23 cellular contexts compared by ENCODE assay signal in genomic region chr20:62262064-62262463, GRCh38. TPM values are rescaled to one million over a fixed set of nuclear protein-coding genes. Genes with fewer than 3 reads are reported as not detected.
A peak's percentile ranks its signal among the peaks of the same experiment; 100 is the strongest.
DNase-seq lines count a peak whose midpoint lies in the region; ATAC-seq and TF ChIP-seq lines count a peak whose summit lies in the region.
"Had no signal": no experiment of that assay in that cellular context is flagged by ENCODE, and none has a peak within 500 bp of the region (broad histone marks: within the 10 kb centered on the region; RNA-seq: fewer than 3 reads in every experiment).

No MANE protein-coding gene starts in this region.

- intact Hi-C loops in activated T-helper 1 cell treated with anti-CD3 and anti-CD28 coated beads, Interleukin-12 subunit alpha, Interleukin-12 subunit beta, Interleukin-2, Interleukin-4 antibody, amounts not matched to agents 30 ng/mL and 10 ng/mL and 1 ng/mL, durations not matched to agents 14 hours and 24 hours and 36 hours (cut with micrococcal nuclease): no loop called here
- intact Hi-C loops in Right ventricle myocardium inferior (cut with DNase I): no loop called here

- H3K27ac ChIP-seq in H9 (ENCODE audit: insufficient read length, low read depth, low read length): no peak overlapping the region
- no peak overlapping the region for H3K27ac ChIP-seq in trophoblast cell (ENCODE audit: low read depth, low read length)
- H3K27ac ChIP-seq: A549; BLaER1 treated with 17β-estradiol and CSF1 and Interleukin-3, amounts not matched to agents 10 nM and 100 nM; GM23248 had no signal

- H3K4me2 ChIP-seq in H9 (ENCODE audit: insufficient read depth, insufficient read length, low read length) (no peak overlapping the region), trophoblast cell (ENCODE audit: low read length) (no peak overlapping the region)
- H3K4me2 ChIP-seq: A549; BLaER1 treated with 17β-estradiol and CSF1 and Interleukin-3, amounts not matched to agents 10 nM and 100 nM had no signal

- TF ChIP-seq CTCF in H9 (conservative IDR thresholded peaks at IDR 0.05): no peak

- H3K36me3 Mint-ChIP-seq in H9 (ENCODE audit: insufficient read depth in 1 of 3, low read depth in 3 of 3): peaks cover 40 to 80% (median 63%) of the 10 kb centered on the region in 3 experiments
- peaks cover 6% of the 10 kb centered on the region for H3K36me3 Mint-ChIP-seq in activated T-helper 1 cell treated with anti-CD3 and anti-CD28 coated beads, Interleukin-12 subunit alpha, Interleukin-12 subunit beta, Interleukin-2, Interleukin-4 antibody, amounts not matched to agents 30 ng/mL and 10 ng/mL and 1 ng/mL, durations not matched to agents 14 hours and 24 hours and 36 hours (ENCODE audit: low read depth)

- H3K4me3 Mint-ChIP-seq in H9: no peak overlapping the region
- no peak overlapping the region for H3K4me3 Mint-ChIP-seq in activated T-helper 1 cell treated with anti-CD3 and anti-CD28 coated beads, Interleukin-12 subunit alpha, Interleukin-12 subunit beta, Interleukin-2, Interleukin-4 antibody, amounts not matched to agents 30 ng/mL and 10 ng/mL and 1 ng/mL, durations not matched to agents 14 hours and 24 hours and 36 hours
- H3K4me3 Mint-ChIP-seq: CD14-positive monocyte; CD4-positive, alpha-beta T cell; CD8-positive, alpha-beta memory T cell had no signal

- H3K56ac ChIP-seq in H9 (ENCODE audit: insufficient read length, low read depth, low read length): no peak overlapping the region

- H3K4me1 Mint-ChIP-seq in H9: no peaks in the 10 kb centered on the region
- no peaks in the 10 kb centered on the region for H3K4me1 Mint-ChIP-seq in activated T-helper 1 cell treated with anti-CD3 and anti-CD28 coated beads, Interleukin-12 subunit alpha, Interleukin-12 subunit beta, Interleukin-2, Interleukin-4 antibody, amounts not matched to agents 30 ng/mL and 10 ng/mL and 1 ng/mL, durations not matched to agents 14 hours and 24 hours and 36 hours (ENCODE audit: low read depth)
- H3K4me1 Mint-ChIP-seq: CD14-positive monocyte had no signal

- H3K4ac ChIP-seq in H9 (ENCODE audit: low read depth, low read length): no peak overlapping the region
- H3K4ac ChIP-seq in trophoblast cell (ENCODE audit: low read depth, low read length): no peak overlapping the region

- H3K18ac ChIP-seq in H9 (ENCODE audit: insufficient read length, low read depth, low read length): no peak overlapping the region
- no peak overlapping the region for H3K18ac ChIP-seq in trophoblast cell (ENCODE audit: low read length)

- H3K27me3 Mint-ChIP-seq in H9 (ENCODE audit: low read depth): no peaks in the 10 kb centered on the region
- no peaks in the 10 kb centered on the region for H3K27me3 Mint-ChIP-seq in activated T-helper 1 cell treated with anti-CD3 and anti-CD28 coated beads, Interleukin-12 subunit alpha, Interleukin-12 subunit beta, Interleukin-2, Interleukin-4 antibody, amounts not matched to agents 30 ng/mL and 10 ng/mL and 1 ng/mL, durations not matched to agents 14 hours and 24 hours and 36 hours (ENCODE audit: insufficient read depth)
- H3K27me3 Mint-ChIP-seq: CD4-positive, alpha-beta T cell; CD8-positive, alpha-beta memory T cell had no signal

- H3K27ac Mint-ChIP-seq in H9: peak overlapping the region in 2 of 3 experiments; percentile 81 to 92; a peak in 3 of 7 replicates
- peak overlapping the region; percentile 71 for H3K27ac Mint-ChIP-seq in activated T-helper 1 cell treated with anti-CD3 and anti-CD28 coated beads, Interleukin-12 subunit alpha, Interleukin-12 subunit beta, Interleukin-2, Interleukin-4 antibody, amounts not matched to agents 30 ng/mL and 10 ng/mL and 1 ng/mL, durations not matched to agents 14 hours and 24 hours and 36 hours
- H3K27ac Mint-ChIP-seq: CD4-positive, alpha-beta T cell had no signal

- peaks cover 6 to 9% of the 10 kb centered on the region in 2 experiments; a peak in 4 of 5 replicates for H3K9me3 Mint-ChIP-seq in H9
- H3K9me3 Mint-ChIP-seq in activated T-helper 1 cell treated with anti-CD3 and anti-CD28 coated beads, Interleukin-12 subunit alpha, Interleukin-12 subunit beta, Interleukin-2, Interleukin-4 antibody, amounts not matched to agents 30 ng/mL and 10 ng/mL and 1 ng/mL, durations not matched to agents 14 hours and 24 hours and 36 hours: no peaks in the 10 kb centered on the region
- H3K9me3 Mint-ChIP-seq: CD4-positive, alpha-beta T cell; CD8-positive, alpha-beta memory T cell had no signal

- no peaks in the 10 kb centered on the region for H3K4me1 ChIP-seq in H9 (ENCODE audit: insufficient read depth, low read length)
- H3K4me1 ChIP-seq in trophoblast cell (ENCODE audit: control insufficient read depth in 1 of 2, insufficient read depth in 2 of 2, low read length in 2 of 2): peaks cover 4 to 7% of the 10 kb centered on the region in 2 experiments
- H3K4me1 ChIP-seq: A549; BE2C; BLaER1 treated with 17β-estradiol and CSF1 and Interleukin-3, amounts not matched to agents 10 nM and 100 nM had no signal

- H4K8ac ChIP-seq in H9 (replicated peaks; ENCODE audit: insufficient read length, low read depth, low read length): no peak overlapping the region
- no peak overlapping the region for H4K8ac ChIP-seq in trophoblast cell (ENCODE audit: low read depth, low read length)

- H3K14ac ChIP-seq in H9 (ENCODE audit: insufficient read depth, low read length) (no peak overlapping the region), trophoblast cell (ENCODE audit: low read length) (no peak overlapping the region)

- H3K9ac ChIP-seq in H9 (ENCODE audit: extremely low read depth, insufficient read length, low read length) (no peak overlapping the region), trophoblast cell (ENCODE audit: low read length) (no peak overlapping the region)
- H3K9ac ChIP-seq: GM23248 had no signal

- no peak overlapping the region for H2AFZ ChIP-seq in H9 (ENCODE audit: low read length)
- no peak overlapping the region for H2AFZ ChIP-seq in trophoblast cell (ENCODE audit: insufficient read depth, low read length, poor library complexity)
- H2AFZ ChIP-seq: GM23248 had no signal

- H3K36me3 ChIP-seq in trophoblast cell (ENCODE audit: control insufficient read depth in 1 of 2, insufficient read depth in 2 of 2, low read length in 2 of 2): peaks cover 66 to 68% of the 10 kb centered on the region in 2 experiments

- WGBS in H9 (ENCODE audit: extremely low coverage, insufficient read length, low lambda C conversion rate): no CpG with 5 or more reads among the region's 10 CpGs
- no CpG with 5 or more reads among the region's 10 CpGs for WGBS in trophoblast cell (ENCODE audit: extremely low coverage, insufficient coverage, insufficient read length)

- no peaks in the 10 kb centered on the region for H4K20me1 ChIP-seq in H9 (ENCODE audit: control insufficient read depth, insufficient read depth, insufficient read length)

- no peaks in the 10 kb centered on the region for H3K9me3 ChIP-seq in H9 (ENCODE audit: control insufficient read depth, low read depth, low read length)
- peaks cover 5% of the 10 kb centered on the region for H3K9me3 ChIP-seq in trophoblast cell (ENCODE audit: insufficient read depth, low read depth, low read length)
- H3K9me3 ChIP-seq: BE2C had no signal

- H2BK15ac ChIP-seq in H9 (ENCODE audit: low read depth, low read length): no peak overlapping the region

- H2BK12ac ChIP-seq in H9 (ENCODE audit: insufficient read length, low read depth, low read length): no peak overlapping the region
- H2BK12ac ChIP-seq in trophoblast cell (ENCODE audit: low read length): no peak overlapping the region

- H3K79me2 ChIP-seq in H9 (ENCODE audit: insufficient read depth, low read length): no peaks in the 10 kb centered on the region
- H3K79me2 ChIP-seq in trophoblast cell (ENCODE audit: control insufficient read depth, insufficient read depth, low read length, poor library complexity): no peaks in the 10 kb centered on the region

- no peak overlapping the region for H2AK5ac ChIP-seq in H9 (ENCODE audit: insufficient read length, low read length)
- H2AK5ac ChIP-seq in trophoblast cell (ENCODE audit: low read length): no peak overlapping the region

- DNase-seq in H9 (no peak), left lobe of liver (ENCODE audit: low spot score) (no peak), trophoblast cell (peak; percentile 81 to 87), Right ventricle myocardium inferior (ENCODE audit: missing footprints) (no peak), cerebellar cortex (ENCODE audit: low spot score) (no peak)
- DNase-seq in activated T-helper 1 cell treated with anti-CD3 and anti-CD28 coated beads, Interleukin-12 subunit alpha, Interleukin-12 subunit beta, Interleukin-2, Interleukin-4 antibody, amounts not matched to agents 30 ng/mL and 10 ng/mL and 1 ng/mL, durations not matched to agents 14 hours and 24 hours and 36 hours (ENCODE audit: low spot score): no peak
- DNase-seq: 8988T; ACHN; AML-193; BE2C; CD4-positive, alpha-beta T cell; CD8-positive, alpha-beta memory T cell; DMS 273 treated with DMSO at 0.1 percent for 48 hours; DMS79; EL; GDM1; GM23248; H7 had no signal

- H3K23me2 ChIP-seq in H9 (ENCODE audit: insufficient read length, low read depth, low read length, poor library complexity, severe bottlenecking): no peaks in the 10 kb centered on the region

- H3K79me1 ChIP-seq in H9 (ENCODE audit: insufficient read depth, low read depth, low read length, poor library complexity, severe bottlenecking): no peaks in the 10 kb centered on the region
- H3K79me1 ChIP-seq in trophoblast cell (ENCODE audit: low read length): no peaks in the 10 kb centered on the region

- H4K91ac ChIP-seq in H9 (ENCODE audit: insufficient read length, low read depth, low read length) (no peak overlapping the region), trophoblast cell (ENCODE audit: low read depth, low read length) (no peak overlapping the region)

- no peak overlapping the region for H3T11ph ChIP-seq in H9 (ENCODE audit: low read length)

- no peak overlapping the region for H4K5ac ChIP-seq in H9 (ENCODE audit: insufficient read length, low read depth, low read length)

- H2BK5ac ChIP-seq in H9 (ENCODE audit: insufficient read length, low read length): no peak overlapping the region
- H2BK5ac ChIP-seq in trophoblast cell (ENCODE audit: low read depth, low read length, poor library complexity): no peak overlapping the region

- no peak overlapping the region for H4K12ac ChIP-seq in trophoblast cell (ENCODE audit: low read depth, low read length)

- H3K23ac ChIP-seq in H9 (ENCODE audit: insufficient read length, low read depth, low read length): no peak overlapping the region
- H3K23ac ChIP-seq in trophoblast cell (ENCODE audit: low read length): no peak overlapping the region

- H2BK120ac ChIP-seq in H9 (ENCODE audit: low read depth, low read length, poor library complexity, severe bottlenecking): no peak overlapping the region
- H2BK120ac ChIP-seq in trophoblast cell (ENCODE audit: insufficient read depth, low read length, poor library complexity): no peak overlapping the region

- H3K4me3 ChIP-seq in trophoblast cell (ENCODE audit: low read depth, low read length): no peak overlapping the region
- H3K4me3 ChIP-seq: A549; BLaER1 treated with 17β-estradiol and CSF1 and Interleukin-3, amounts not matched to agents 10 nM and 100 nM; GM23248 had no signal

- H3K27me3 ChIP-seq in H9 (ENCODE audit: insufficient read depth, low read length): no peaks in the 10 kb centered on the region
- no peaks in the 10 kb centered on the region for H3K27me3 ChIP-seq in trophoblast cell (ENCODE audit: insufficient read depth, low read length)
- H3K27me3 ChIP-seq: BE2C; BLaER1 treated with 17β-estradiol and CSF1 and Interleukin-3, amounts not matched to agents 10 nM and 100 nM had no signal

- peak; percentile 70 for ATAC-seq in left lobe of liver
- ATAC-seq in Right ventricle myocardium inferior: no peak
- no peak for ATAC-seq in GM19463 (IDR thresholded peaks at IDR 0.05; ENCODE audit: unreplicated experiment)
- ATAC-seq: A549, HCT116 had no signal

- H2BK20ac ChIP-seq in H9 (ENCODE audit: low read depth, low read length, poor library complexity, severe bottlenecking): no peak overlapping the region

RNA-seq across cellular contexts. Expression of gene OSBPL2, which starts 23.7 kb away (rescaled TPM):
- total RNA-seq in H9 (2021) (42.9 and 47.3 TPM in 2 replicates), left lobe of liver (21.1 TPM), Right ventricle myocardium inferior (59.5 TPM)
- total RNA-seq in activated T-helper 1 cell treated with anti-CD3 and anti-CD28 coated beads, Interleukin-12 subunit alpha, Interleukin-12 subunit beta, Interleukin-2, Interleukin-4 antibody, amounts not matched to agents 30 ng/mL and 10 ng/mL and 1 ng/mL, durations not matched to agents 14 hours and 24 hours and 36 hours: 27.0 and 31.6 TPM in 2 replicates
- polyA plus RNA-seq in trophoblast cell (2013): 57.6 and 60.3 TPM in 2 replicates

RNA-seq across cellular contexts. Expression of gene ADRM1, which starts 40.7 kb away (rescaled TPM):
- total RNA-seq in H9 (2021) (153 and 154 TPM in 2 replicates), left lobe of liver (61.0 TPM), Right ventricle myocardium inferior (73.9 TPM)
- total RNA-seq in activated T-helper 1 cell treated with anti-CD3 and anti-CD28 coated beads, Interleukin-12 subunit alpha, Interleukin-12 subunit beta, Interleukin-2, Interleukin-4 antibody, amounts not matched to agents 30 ng/mL and 10 ng/mL and 1 ng/mL, durations not matched to agents 14 hours and 24 hours and 36 hours: 181 and 188 TPM in 2 replicates
- 164 and 175 TPM in 2 replicates for polyA plus RNA-seq in trophoblast cell (2013)

RNA-seq across cellular contexts. Expression of gene HRH3, which starts 42.0 kb away (rescaled TPM):
- total RNA-seq in H9 (2021) (1.8 and 1.9 TPM in 2 replicates), left lobe of liver (not detected), Right ventricle myocardium inferior (not detected)
- total RNA-seq in activated T-helper 1 cell treated with anti-CD3 and anti-CD28 coated beads, Interleukin-12 subunit alpha, Interleukin-12 subunit beta, Interleukin-2, Interleukin-4 antibody, amounts not matched to agents 30 ng/mL and 10 ng/mL and 1 ng/mL, durations not matched to agents 14 hours and 24 hours and 36 hours: not detected in 2 replicates
- 0.15 and 0.18 TPM in 2 replicates for polyA plus RNA-seq in trophoblast cell (2013)
- total RNA-seq: CD4-positive, alpha-beta T cell; CD8-positive, alpha-beta memory T cell; GM23248 had no signal
- polyA plus RNA-seq: A549; CD14-positive monocyte; CD8-positive, alpha-beta memory T cell; GM23248 had no signal

Comparison
In these comparisons a context has a peak if more than half of its experiments do, and no peak if none do; other contexts are left out.
1. DNase-seq: peak in trophoblast cell (2 of 2); none in H9 (single experiment), activated T-helper 1 cell treated with anti-CD3 and anti-CD28 coated beads, Interleukin-12 subunit alpha, Interleukin-12 subunit beta, Interleukin-2, Interleukin-4 antibody, amounts not matched to agents 30 ng/mL and 10 ng/mL and 1 ng/mL, durations not matched to agents 14 hours and 24 hours and 36 hours (single experiment), left lobe of liver (single experiment), Right ventricle myocardium inferior (single experiment) and cerebellar cortex (single experiment).